In the genomic region with DNA sequence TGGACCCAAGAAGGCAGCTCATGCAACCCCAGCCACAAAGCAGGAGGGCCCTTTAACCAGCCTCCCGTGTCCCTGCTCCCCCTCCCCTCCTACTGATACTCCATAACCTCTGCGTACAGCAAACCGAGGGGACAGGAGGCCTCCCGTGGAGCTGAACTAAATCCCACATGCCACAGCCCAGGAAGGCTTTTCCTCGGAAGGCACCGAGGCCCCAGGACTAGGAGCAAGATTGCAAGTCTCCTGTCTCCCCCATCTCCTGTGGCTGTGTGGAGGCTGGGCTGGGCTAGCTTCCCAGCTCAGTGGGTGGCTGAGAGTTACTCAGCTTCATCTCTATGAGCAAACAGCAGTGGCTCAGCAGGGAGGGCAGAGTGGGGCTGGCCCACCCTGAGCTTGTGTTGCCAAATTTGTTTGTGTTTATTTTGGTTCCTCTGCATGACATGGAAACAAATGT, we compare ENCODE assay signal across 14 cellular contexts.
DNase-seq lines count a peak whose midpoint lies in the region; ATAC-seq and TF ChIP-seq lines count a peak whose summit lies in the region.
"Had no signal": no experiment of that assay in that cellular context is flagged by ENCODE, and none has a peak within 500 bp of the region (broad histone marks: within the 10 kb centered on the region; RNA-seq: fewer than 3 reads in every experiment).

No MANE protein-coding gene starts in this region.

- no peak overlapping the region for H4K8ac ChIP-seq in mesendoderm (ENCODE audit: low read depth, low read length)

- H3K27me3 ChIP-seq in HCT116 (ENCODE audit: insufficient read depth, low read length) (no peaks in the 10 kb centered on the region), mesendoderm (ENCODE audit: insufficient read depth, low read length, poor library complexity) (no peaks in the 10 kb centered on the region)
- H3K27me3 ChIP-seq: cardiac muscle cell had no signal

- peaks cover 6% of the 10 kb centered on the region for H3K27me3 Mint-ChIP-seq in activated CD8-positive, alpha-beta memory T cell treated with anti-CD3 and anti-CD28 coated beads, Interleukin-2, amount 10 ng/mL, durations not matched to agents 7 days and 5 days

- no peaks in the 10 kb centered on the region for H3K9me3 ChIP-seq in HCT116 (ENCODE audit: control insufficient read depth in 1 of 2, insufficient read depth in 1 of 2, low read depth in 1 of 2, low read length in 2 of 2)
- H3K9me3 ChIP-seq: esophagus squamous epithelium had no signal

- H2BK15ac ChIP-seq in mesendoderm (replicated peaks; ENCODE audit: low read depth) = no peak overlapping the region

- DNase-seq in AG08395 (ENCODE audit: low spot score) (peak; percentile 70), HCT116 (ENCODE audit: low read depth, low spot score) (no peak), astrocyte of the hippocampus (ENCODE audit: low read depth, low spot score) (peak; percentile 82), mesendoderm (peak; percentile 78), NCI-H2029 (lab: John Stamatoyannopoulos, UW) (no peak)
- no peak for DNase-seq in activated CD8-positive, alpha-beta memory T cell treated with anti-CD3 and anti-CD28 coated beads, Interleukin-2, amount 10 ng/mL, durations not matched to agents 7 days and 5 days
- DNase-seq: CD8-positive, alpha-beta T cell; esophagus squamous epithelium; kidney glomerular epithelial cell; NCI-H1105 had no signal

- H3K36me3 ChIP-seq in HCT116 (ENCODE audit: control insufficient read depth in 1 of 2, insufficient read depth in 2 of 2, low read length in 2 of 2) = no peaks in the 10 kb centered on the region
- H3K36me3 ChIP-seq in mesendoderm (ENCODE audit: control insufficient read depth, insufficient read depth, low read length) = no peaks in the 10 kb centered on the region
- H3K36me3 ChIP-seq: cardiac muscle cell, esophagus squamous epithelium had no signal

- CTCF ChIA-PET in HCT116 (lab: Charles Lee) = no interaction called here
- CTCF ChIA-PET in activated CD8-positive, alpha-beta memory T cell treated with anti-CD3 and anti-CD28 coated beads, Interleukin-2, amount 10 ng/mL, durations not matched to agents 7 days and 5 days (lab: Charles Lee) = interaction anchor here (1.2 kb wide), 1 partner anchor 10 kb away, joined by 3 read pairs; no protein-coding TSS in a partner anchor

- RAD21 ChIA-PET in HCT116 (lab: Charles Lee; ENCODE audit: low non-redundant PET in 1 of 2, low total read pairs in 2 of 2, uncharacterized antibody in 2 of 2, unreplicated experiment in 2 of 2) = no interaction called here

- no peak overlapping the region for H4K5ac ChIP-seq in mesendoderm (ENCODE audit: low read length)

- POLR2A ChIA-PET in HCT116 (lab: Charles Lee) = no interaction called here

- H3K27ac ChIP-seq in HCT116 (ENCODE audit: low read depth, low read length) (no peak overlapping the region), mesendoderm (ENCODE audit: low read depth, low read length) (no peak overlapping the region)
- H3K27ac ChIP-seq: cardiac muscle cell, esophagus squamous epithelium, parathyroid adenoma had no signal

- H3K79me1 ChIP-seq in mesendoderm (ENCODE audit: low read length) = no peaks in the 10 kb centered on the region

- no peak overlapping the region for H3K18ac ChIP-seq in mesendoderm (ENCODE audit: low read length)

- peak overlapping the region; percentile 47 for H3K56ac ChIP-seq in mesendoderm (ENCODE audit: low read length)

- ATAC-seq in HCT116 (peak; percentile 57), GM19035 (IDR thresholded peaks at IDR 0.05; ENCODE audit: unreplicated experiment) (no peak), HG03108 (IDR thresholded peaks at IDR 0.05; ENCODE audit: unreplicated experiment) (no peak)
- no peak for ATAC-seq in activated CD8-positive, alpha-beta memory T cell treated with anti-CD3 and anti-CD28 coated beads, Interleukin-2, amount 10 ng/mL, durations not matched to agents 7 days and 5 days
- ATAC-seq: CD8-positive, alpha-beta T cell had no signal

- intact Hi-C loops in HCT116 (cut with micrococcal nuclease) = no loop called here

- H3K36me3 Mint-ChIP-seq in activated CD8-positive, alpha-beta memory T cell treated with anti-CD3 and anti-CD28 coated beads, Interleukin-2, amount 10 ng/mL, durations not matched to agents 7 days and 5 days = no peaks in the 10 kb centered on the region
- H3K36me3 Mint-ChIP-seq: CD8-positive, alpha-beta T cell had no signal

- H3K9me3 Mint-ChIP-seq in activated CD8-positive, alpha-beta memory T cell treated with anti-CD3 and anti-CD28 coated beads, Interleukin-2, amount 10 ng/mL, durations not matched to agents 7 days and 5 days (ENCODE audit: low read depth) = no peaks in the 10 kb centered on the region
- H3K9me3 Mint-ChIP-seq: CD8-positive, alpha-beta T cell had no signal

- H3K4me3 ChIP-seq in HCT116 (replicated peaks in 1 of 2; ENCODE audit: low read depth in 1 of 2, low read length in 2 of 2) (no peak overlapping the region), mesendoderm (ENCODE audit: low read length) (no peak overlapping the region)
- H3K4me3 ChIP-seq: cardiac muscle cell, esophagus squamous epithelium had no signal

- TF ChIP-seq POLR2A in HCT116 (IDR thresholded peaks at IDR 0.05; ENCODE audit: borderline replicate concordance, extremely low read depth, insufficient read depth, insufficient read length) = no peak

- H3K4me2 ChIP-seq in HCT116 (ENCODE audit: low read length) (no peak overlapping the region), mesendoderm (ENCODE audit: low read length) (no peak overlapping the region)

- H3K9me2 ChIP-seq in HCT116 (ENCODE audit: insufficient read depth) = no peaks in the 10 kb centered on the region

- H3K4me1 ChIP-seq in HCT116 (ENCODE audit: control insufficient read depth in 1 of 2, insufficient read depth in 2 of 2, low read length in 2 of 2) (0 out of 4 replicates have a peak, but pooled peaks cover 0 to 5% of the 10 kb centered on the region in 2 experiments), mesendoderm (ENCODE audit: control insufficient read depth, low read depth, low read length) (peaks cover 24% of the 10 kb centered on the region)
- H3K4me1 ChIP-seq: parathyroid adenoma had no signal

- H2BK5ac ChIP-seq in mesendoderm (ENCODE audit: low read length) = no peak overlapping the region

- no peak overlapping the region for H3K27ac Mint-ChIP-seq in activated CD8-positive, alpha-beta memory T cell treated with anti-CD3 and anti-CD28 coated beads, Interleukin-2, amount 10 ng/mL, durations not matched to agents 7 days and 5 days
- H3K27ac Mint-ChIP-seq: CD8-positive, alpha-beta T cell had no signal

- BruUV-seq in HCT116 (replicated peaks; lab: Mats Ljungman, UMichigan) = no TSS peak

- TF ChIP-seq CTCF in HCT116 (IDR thresholded peaks at IDR 0.05 in 2 of 3, conservative IDR thresholded peaks at IDR 0.05 in 1 of 3; ENCODE audit: borderline replicate concordance in 1 of 3, insufficient read depth in 1 of 3, low read depth in 2 of 3, low read length in 2 of 3) = no peak

- H3K23ac ChIP-seq in mesendoderm (ENCODE audit: low read length) = peak overlapping the region; percentile 31

- no CpG with 5 or more reads among the region's 6 CpGs for WGBS in mesendoderm (ENCODE audit: extremely low coverage, insufficient coverage, low lambda C conversion rate)

- no peak overlapping the region for H3K4me3 Mint-ChIP-seq in activated CD8-positive, alpha-beta memory T cell treated with anti-CD3 and anti-CD28 coated beads, Interleukin-2, amount 10 ng/mL, durations not matched to agents 7 days and 5 days
- H3K4me3 Mint-ChIP-seq: CD8-positive, alpha-beta T cell had no signal

- H3K9ac ChIP-seq in HCT116 (ENCODE audit: low read length) (no peak overlapping the region), mesendoderm (ENCODE audit: low read length) (peak overlapping the region; percentile 8)
- H3K9ac ChIP-seq: parathyroid adenoma had no signal

- H3K4ac ChIP-seq in mesendoderm (ENCODE audit: low read depth, low read length) = no peak overlapping the region

- H3K4me1 Mint-ChIP-seq in activated CD8-positive, alpha-beta memory T cell treated with anti-CD3 and anti-CD28 coated beads, Interleukin-2, amount 10 ng/mL, durations not matched to agents 7 days and 5 days = no peaks in the 10 kb centered on the region

- H2BK120ac ChIP-seq in mesendoderm (ENCODE audit: low read depth, low read length) = no peak overlapping the region

- no peak overlapping the region for H2AK5ac ChIP-seq in mesendoderm (ENCODE audit: low read length)

- no peaks in the 10 kb centered on the region for H3K79me2 ChIP-seq in HCT116 (ENCODE audit: insufficient read depth, low read length)
- no peaks in the 10 kb centered on the region for H3K79me2 ChIP-seq in mesendoderm (ENCODE audit: control insufficient read depth, insufficient read depth, low read length)
- H3K79me2 ChIP-seq: parathyroid adenoma had no signal

- no peaks in the 10 kb centered on the region for H4K20me1 ChIP-seq in HCT116 (ENCODE audit: insufficient read depth)

- TF ChIP-seq RAD21 in HCT116 (IDR thresholded peaks at IDR 0.05; ENCODE audit: low read depth) = no peak

- no peak overlapping the region for H2AFZ ChIP-seq in HCT116 (ENCODE audit: low read depth, low read length, poor library complexity, severe bottlenecking)
- H2AFZ ChIP-seq: parathyroid adenoma had no signal

TF ChIP-seq in HCT116, 20 proteins besides CTCF, POLR2A, EP300 and RAD21:
- no peak for TF ChIP-seq SP1 (IDR thresholded peaks at IDR 0.05; ENCODE audit: low read depth)
- TF ChIP-seq, protein P1, sequence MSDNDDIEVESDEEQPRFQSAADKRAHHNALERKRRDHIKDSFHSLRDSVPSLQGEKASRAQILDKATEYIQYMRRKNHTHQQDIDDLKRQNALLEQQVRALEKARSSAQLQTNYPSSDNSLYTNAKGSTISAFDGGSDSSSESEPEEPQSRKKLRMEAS (IDR thresholded peaks at IDR 0.05) = no peak

Comparison
In these comparisons a context has a peak if more than half of its experiments do, and no peak if none do; other contexts are left out.
1. DNase-seq: peak in AG08395 (single experiment), astrocyte of the hippocampus (single experiment) and mesendoderm (single experiment); none in HCT116 (single experiment), activated CD8-positive, alpha-beta memory T cell treated with anti-CD3 and anti-CD28 coated beads, Interleukin-2, amount 10 ng/mL, durations not matched to agents 7 days and 5 days (single experiment) and NCI-H2029 (single experiment).